1 cellular context compared by ENCODE assay signal in genomic region chr7:116691664-116692063, GRCh38.
TF ChIP-seq lines count a peak whose summit lies in the region.

No MANE protein-coding gene starts in this region.

TF ChIP-seq in K562, 482 proteins besides CTCF, POLR2A, EP300 and RAD21 (continued from another document):
- TF ChIP-seq, protein P1, sequence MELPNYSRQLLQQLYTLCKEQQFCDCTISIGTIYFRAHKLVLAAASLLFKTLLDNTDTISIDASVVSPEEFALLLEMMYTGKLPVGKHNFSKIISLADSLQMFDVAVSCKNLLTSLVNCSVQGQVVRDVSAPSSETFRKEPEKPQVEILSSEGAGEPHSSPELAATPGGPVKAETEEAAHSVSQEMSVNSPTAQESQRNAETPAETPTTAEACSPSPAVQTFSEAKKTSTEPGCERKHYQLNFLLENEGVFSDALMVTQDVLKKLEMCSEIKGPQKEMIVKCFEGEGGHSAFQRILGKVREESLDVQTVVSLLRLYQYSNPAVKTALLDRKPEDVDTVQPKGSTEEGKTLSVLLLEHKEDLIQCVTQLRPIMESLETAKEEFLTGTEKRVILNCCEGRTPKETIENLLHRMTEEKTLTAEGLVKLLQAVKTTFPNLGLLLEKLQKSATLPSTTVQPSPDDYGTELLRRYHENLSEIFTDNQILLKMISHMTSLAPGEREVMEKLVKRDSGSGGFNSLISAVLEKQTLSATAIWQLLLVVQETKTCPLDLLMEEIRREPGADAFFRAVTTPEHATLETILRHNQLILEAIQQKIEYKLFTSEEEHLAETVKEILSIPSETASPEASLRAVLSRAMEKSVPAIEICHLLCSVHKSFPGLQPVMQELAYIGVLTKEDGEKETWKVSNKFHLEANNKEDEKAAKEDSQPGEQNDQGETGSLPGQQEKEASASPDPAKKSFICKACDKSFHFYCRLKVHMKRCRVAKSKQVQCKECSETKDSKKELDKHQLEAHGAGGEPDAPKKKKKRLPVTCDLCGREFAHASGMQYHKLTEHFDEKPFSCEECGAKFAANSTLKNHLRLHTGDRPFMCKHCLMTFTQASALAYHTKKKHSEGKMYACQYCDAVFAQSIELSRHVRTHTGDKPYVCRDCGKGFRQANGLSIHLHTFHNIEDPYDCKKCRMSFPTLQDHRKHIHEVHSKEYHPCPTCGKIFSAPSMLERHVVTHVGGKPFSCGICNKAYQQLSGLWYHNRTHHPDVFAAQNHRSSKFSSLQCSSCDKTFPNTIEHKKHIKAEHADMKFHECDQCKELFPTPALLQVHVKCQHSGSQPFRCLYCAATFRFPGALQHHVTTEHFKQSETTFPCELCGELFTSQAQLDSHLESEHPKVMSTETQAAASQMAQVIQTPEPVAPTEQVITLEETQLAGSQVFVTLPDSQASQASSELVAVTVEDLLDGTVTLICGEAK (IDR thresholded peaks at IDR 0.05) = no peak
- TF ChIP-seq, protein P1 (CRISPR knock-in tag; IDR thresholded peaks at IDR 0.05) = no peak
- TF ChIP-seq ZNF589 (CRISPR knock-in tag; IDR thresholded peaks at IDR 0.05; ENCODE audit: low read depth) (no peak), PPARD (CRISPR knock-in tag; IDR thresholded peaks at IDR 0.05) (no peak), SRSF9 (IDR thresholded peaks at IDR 0.05; ENCODE audit: borderline replicate concordance, low read depth, low read length) (no peak)
